17 cellular contexts compared by ENCODE assay signal in the genomic region with DNA sequence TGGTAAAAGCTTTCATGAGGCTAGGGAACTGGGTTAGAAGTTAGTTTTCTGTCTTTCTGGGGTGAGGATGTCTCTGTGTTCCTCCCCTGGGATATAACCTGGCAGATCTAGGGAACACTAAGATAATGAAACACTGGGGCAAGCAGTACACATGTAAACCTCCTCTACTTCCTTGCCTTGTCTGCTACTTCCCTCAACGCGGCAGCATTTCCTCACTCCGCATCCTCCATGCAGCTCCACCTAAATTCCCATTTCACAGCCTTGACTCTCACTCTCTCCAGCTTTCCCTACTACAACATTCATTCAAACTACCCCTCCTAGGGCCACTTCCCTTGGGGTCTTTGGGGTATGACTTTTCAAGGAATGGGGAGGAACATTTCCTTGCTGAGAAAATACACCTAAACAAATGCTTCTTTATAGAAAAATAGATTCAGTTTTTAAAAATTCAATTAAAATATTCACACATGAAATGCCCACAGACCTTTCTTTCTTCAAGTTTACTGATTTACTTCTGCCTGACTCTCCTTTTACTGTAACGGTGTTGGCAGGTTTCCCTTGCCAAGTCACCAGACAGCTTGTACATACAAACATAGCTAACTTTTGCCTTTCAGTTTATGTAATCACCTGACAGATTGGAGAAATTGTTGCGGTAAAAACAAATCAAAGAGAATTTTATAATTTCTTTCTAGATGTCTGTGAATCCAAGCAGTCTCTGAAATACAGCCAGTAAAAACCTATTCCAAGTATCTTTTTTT.
DNase-seq lines count a peak whose midpoint lies in the region; ATAC-seq, FAIRE-seq and TF ChIP-seq lines count a peak whose summit lies in the region.
"Had no signal": no experiment of that assay in that cellular context is flagged by ENCODE, and none has a peak within 500 bp of the region (broad histone marks: within the 10 kb centered on the region; RNA-seq: fewer than 3 reads in every experiment).

No MANE protein-coding gene starts in this region.

- peaks cover 6% of the 10 kb centered on the region for H3K27me3 ChIP-seq in WERI-Rb-1 (ENCODE audit: insufficient read depth, low read depth, severe bottlenecking)
- H3K27me3 ChIP-seq: BLaER1 had no signal

- H3K36me3 Mint-ChIP-seq in mesothelial cell of epicardium = no peaks in the 10 kb centered on the region
- H3K36me3 Mint-ChIP-seq: activated CD4-positive, alpha-beta memory T cell treated with anti-CD3 and anti-CD28 coated beads for 36 hours; brain had no signal

- peak; percentile 35 to 50; a peak in 2 of 6 replicates for ATAC-seq in A549
- ATAC-seq: GM12878 had no signal

- peaks cover 15% of the 10 kb centered on the region for H3K4me1 ChIP-seq in A549
- H3K4me1 ChIP-seq: BLaER1 had no signal

- H3K4me3 Mint-ChIP-seq in mesothelial cell of epicardium = no peak overlapping the region
- H3K4me3 Mint-ChIP-seq: activated CD4-positive, alpha-beta memory T cell treated with anti-CD3 and anti-CD28 coated beads for 36 hours; brain had no signal

- no peak overlapping the region for H3K4me3 ChIP-seq in A549
- H3K4me3 ChIP-seq in epithelial cell of proximal tubule (ENCODE audit: low read depth, low read length) = no peak overlapping the region
- no peak overlapping the region for H3K4me3 ChIP-seq in WERI-Rb-1 (ENCODE audit: low read depth, low read length)
- H3K4me3 ChIP-seq: BLaER1, GM12878 had no signal

- no peak for FAIRE-seq in A549 (lab: Jason Lieb, UNC)
- FAIRE-seq: GM12878 had no signal

- H3K27ac ChIP-seq in A549 (peak overlapping the region; percentile 9 to 45; a peak in 2 of 6 replicates), WERI-Rb-1 (no peak overlapping the region)
- H3K27ac ChIP-seq: BLaER1 had no signal

- no peaks in the 10 kb centered on the region for H3K9me3 Mint-ChIP-seq in mesothelial cell of epicardium
- H3K9me3 Mint-ChIP-seq: activated CD4-positive, alpha-beta memory T cell treated with anti-CD3 and anti-CD28 coated beads for 36 hours; activated T-helper 2 cell treated with anti-CD3 and anti-CD28 coated beads, Interferon-gamma antibody, Interleukin-2, Interleukin-4, amounts not matched to agents 10 μg/mL and 5 μg/mL and 100 μg/mL, durations not matched to agents 14 hours and 24 hours and 36 hours; brain had no signal

- DNase-seq in A549 (ENCODE audit: low read depth in 1 of 2, low spot score in 1 of 2) (no peak), M059J (ENCODE audit: low read depth) (peak; percentile 83), epithelial cell of proximal tubule (ENCODE audit: low read depth) (peak; percentile 70), mesothelial cell of epicardium (ENCODE audit: low spot score in 2 of 2, unreplicated experiment in 2 of 2) (no peak), iPS-NIHi7 (ENCODE audit: extremely low spot score) (no peak), WERI-Rb-1 (no peak)
- no peak for DNase-seq in activated naive CD4-positive, alpha-beta T cell treated with anti-CD3 and anti-CD28 coated beads, Interleukin-2, amount 50 U/mL, for 16 hours
- DNase-seq in activated CD4-positive, alpha-beta T cell treated with anti-CD3 and anti-CD28 coated beads for 48 hours = no peak
- DNase-seq: activated CD4-positive, alpha-beta memory T cell treated with anti-CD3 and anti-CD28 coated beads for 36 hours; NCI-H69; RPMI8226; stimulated activated naive CD4-positive, alpha-beta T cell treated with Interleukin-2 at 50 U/mL for 16 hours; T-helper 2 cell had no signal

- CTCF ChIA-PET in A549 (lab: Yijun Ruan, JAX) = interaction anchor here (1.4 to 2.0 kb wide), 2 partner anchors 9 to 14 kb away, joined by 3 to 5 read pairs; no protein-coding TSS in a partner anchor

- POLR2A ChIA-PET in A549 (lab: Yijun Ruan, JAX) = interaction anchor here (0.6 kb wide), 1 partner anchor 1226 kb away, joined by 4 read pairs; no protein-coding TSS in a partner anchor

- TF ChIP-seq CTCF in A549 (IDR thresholded peaks at IDR 0.05) (no peak), epithelial cell of proximal tubule (conservative IDR thresholded peaks at IDR 0.05; ENCODE audit: low read depth, low read length) (peak; percentile 53), mesothelial cell of epicardium (IDR thresholded peaks at IDR 0.05; ENCODE audit: unreplicated experiment) (no peak), WERI-Rb-1 (IDR thresholded peaks at IDR 0.05; ENCODE audit: low read depth, low read length) (no peak)

- no peaks in the 10 kb centered on the region for H3K36me3 ChIP-seq in WERI-Rb-1
- H3K36me3 ChIP-seq: BLaER1 had no signal

- TF ChIP-seq RAD21 in A549 (conservative IDR thresholded peaks at IDR 0.05 in 1 of 2, IDR thresholded peaks at IDR 0.05 in 1 of 2) = 0 out of 5 replicates have a peak, but pooled peaks of 1 of the 2 experiments have one; percentile 11

- H3K27me3 Mint-ChIP-seq in mesothelial cell of epicardium (ENCODE audit: low read depth) = no peaks in the 10 kb centered on the region
- H3K27me3 Mint-ChIP-seq: activated CD4-positive, alpha-beta memory T cell treated with anti-CD3 and anti-CD28 coated beads for 36 hours had no signal

- peak overlapping the region; percentile 17; the same call in 1 of the 3 replicates for H3K4me2 ChIP-seq in A549
- H3K4me2 ChIP-seq: BLaER1 had no signal

- no peak for TF ChIP-seq EP300 in A549 (IDR thresholded peaks at IDR 0.05)

- WGBS in A549 (ENCODE audit: missing lambda C conversion rate) = 71% methylated on average over 5 of the region's 5 CpGs

- no peak for TF ChIP-seq POLR2A in A549 (IDR thresholded peaks at IDR 0.05; ENCODE audit: low read length)

- peaks cover 3% of the 10 kb centered on the region; the same call in 1 of the 3 replicates for H3K9me3 ChIP-seq in A549
- H3K9me3 ChIP-seq in WERI-Rb-1 (ENCODE audit: severe bottlenecking) = no peaks in the 10 kb centered on the region
- H3K9me3 ChIP-seq: BLaER1 had no signal

- H3K4me1 Mint-ChIP-seq in mesothelial cell of epicardium = peaks cover 12% of the 10 kb centered on the region
- H3K4me1 Mint-ChIP-seq: brain had no signal

- peak overlapping the region; percentile 1 for H3K27ac Mint-ChIP-seq in mesothelial cell of epicardium
- H3K27ac Mint-ChIP-seq: activated CD4-positive, alpha-beta memory T cell treated with anti-CD3 and anti-CD28 coated beads for 36 hours; activated T-helper 2 cell treated with anti-CD3 and anti-CD28 coated beads, Interferon-gamma antibody, Interleukin-2, Interleukin-4, amounts not matched to agents 10 μg/mL and 5 μg/mL and 100 μg/mL, durations not matched to agents 14 hours and 24 hours and 36 hours had no signal

TF ChIP-seq in A549, 52 proteins besides CTCF, POLR2A, EP300 and RAD21 (continues in another document):
- TF ChIP-seq EHF (CRISPR knock-in tag; IDR thresholded peaks at IDR 0.05) (no peak), POLR2AphosphoS2 (conservative IDR thresholded peaks at IDR 0.05; ENCODE audit: low read length) (no peak), ESRRA (IDR thresholded peaks at IDR 0.05; ENCODE audit: borderline replicate concordance, low read length) (no peak), TFCP2L1 (CRISPR knock-in tag; IDR thresholded peaks at IDR 0.05) (no peak), CHD4 (IDR thresholded peaks at IDR 0.05; ENCODE audit: borderline replicate concordance) (no peak), KDM5A (IDR thresholded peaks at IDR 0.05) (no peak), BHLHE40 (IDR thresholded peaks at IDR 0.05; ENCODE audit: low read depth, low read length) (no peak), JUNB (IDR thresholded peaks at IDR 0.05) (no peak), RFX5 (IDR thresholded peaks at IDR 0.05) (no peak), NFE2L2 (conservative IDR thresholded peaks at IDR 0.05; ENCODE audit: low read length) (no peak), CEBPB (IDR thresholded peaks at IDR 0.05) (no peak), PHF8 (IDR thresholded peaks at IDR 0.05; ENCODE audit: borderline replicate concordance, low read depth) (no peak), HDAC2 (IDR thresholded peaks at IDR 0.05) (no peak), MAFK (IDR thresholded peaks at IDR 0.05; ENCODE audit: partially characterized antibody) (no peak), E2F6 (IDR thresholded peaks at IDR 0.05; ENCODE audit: borderline replicate concordance, low read depth) (no peak)
- TF ChIP-seq, protein P1, sequence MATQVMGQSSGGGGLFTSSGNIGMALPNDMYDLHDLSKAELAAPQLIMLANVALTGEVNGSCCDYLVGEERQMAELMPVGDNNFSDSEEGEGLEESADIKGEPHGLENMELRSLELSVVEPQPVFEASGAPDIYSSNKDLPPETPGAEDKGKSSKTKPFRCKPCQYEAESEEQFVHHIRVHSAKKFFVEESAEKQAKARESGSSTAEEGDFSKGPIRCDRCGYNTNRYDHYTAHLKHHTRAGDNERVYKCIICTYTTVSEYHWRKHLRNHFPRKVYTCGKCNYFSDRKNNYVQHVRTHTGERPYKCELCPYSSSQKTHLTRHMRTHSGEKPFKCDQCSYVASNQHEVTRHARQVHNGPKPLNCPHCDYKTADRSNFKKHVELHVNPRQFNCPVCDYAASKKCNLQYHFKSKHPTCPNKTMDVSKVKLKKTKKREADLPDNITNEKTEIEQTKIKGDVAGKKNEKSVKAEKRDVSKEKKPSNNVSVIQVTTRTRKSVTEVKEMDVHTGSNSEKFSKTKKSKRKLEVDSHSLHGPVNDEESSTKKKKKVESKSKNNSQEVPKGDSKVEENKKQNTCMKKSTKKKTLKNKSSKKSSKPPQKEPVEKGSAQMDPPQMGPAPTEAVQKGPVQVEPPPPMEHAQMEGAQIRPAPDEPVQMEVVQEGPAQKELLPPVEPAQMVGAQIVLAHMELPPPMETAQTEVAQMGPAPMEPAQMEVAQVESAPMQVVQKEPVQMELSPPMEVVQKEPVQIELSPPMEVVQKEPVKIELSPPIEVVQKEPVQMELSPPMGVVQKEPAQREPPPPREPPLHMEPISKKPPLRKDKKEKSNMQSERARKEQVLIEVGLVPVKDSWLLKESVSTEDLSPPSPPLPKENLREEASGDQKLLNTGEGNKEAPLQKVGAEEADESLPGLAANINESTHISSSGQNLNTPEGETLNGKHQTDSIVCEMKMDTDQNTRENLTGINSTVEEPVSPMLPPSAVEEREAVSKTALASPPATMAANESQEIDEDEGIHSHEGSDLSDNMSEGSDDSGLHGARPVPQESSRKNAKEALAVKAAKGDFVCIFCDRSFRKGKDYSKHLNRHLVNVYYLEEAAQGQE (IDR thresholded peaks at IDR 0.05) = no peak
- TF ChIP-seq, protein P2, sequence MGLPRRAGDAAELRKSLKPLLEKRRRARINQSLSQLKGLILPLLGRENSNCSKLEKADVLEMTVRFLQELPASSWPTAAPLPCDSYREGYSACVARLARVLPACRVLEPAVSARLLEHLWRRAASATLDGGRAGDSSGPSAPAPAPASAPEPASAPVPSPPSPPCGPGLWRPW (IDR thresholded peaks at IDR 0.05) = no peak

Comparison
In these comparisons a context has a peak if more than half of its experiments do, and no peak if none do; other contexts are left out.
1. DNase-seq: peak in M059J (single experiment) and epithelial cell of proximal tubule (single experiment); none in A549 (0 of 2), mesothelial cell of epicardium (0 of 2), activated naive CD4-positive, alpha-beta T cell treated with anti-CD3 and anti-CD28 coated beads, Interleukin-2, amount 50 U/mL, for 16 hours (single experiment), iPS-NIHi7 (single experiment), WERI-Rb-1 (single experiment) and activated CD4-positive, alpha-beta T cell treated with anti-CD3 and anti-CD28 coated beads for 48 hours (single experiment).